In genomic region chr7:151634643-151635042, GRCh38 we compare ENCODE assay signal across 23 cellular contexts.
"Had no signal": no experiment of that assay in that cellular context is flagged by ENCODE, and none has a peak within 500 bp of the region (broad histone marks: within the 10 kb centered on the region; RNA-seq: fewer than 3 reads in every experiment).

No MANE protein-coding gene starts in this region.

- H3K27ac ChIP-seq: coronary artery, gastrocnemius medialis, heart right ventricle, parathyroid adenoma, prostate gland, tibial nerve, upper lobe of right lung, vagina had no signal

- H3K4me3 Mint-ChIP-seq: naive thymus-derived CD8-positive, alpha-beta T cell; stimulated activated memory B cell treated with anti-CD40 and anti-IgM and Interleukin-4, amounts not matched to agents 10 μg/mL and 1 μg/mL and 100 μg/mL, for 72 hours; stimulated activated naive CD8-positive, alpha-beta T cell treated with anti-CD3 and anti-CD28 coated beads, Interleukin-15, Interleukin-2, amounts not matched to agents 100 ng/mL and 50 ng/mL, for 24 hours had no signal

- H3K9me3 Mint-ChIP-seq: stimulated activated naive CD8-positive, alpha-beta T cell treated with anti-CD3 and anti-CD28 coated beads, Interleukin-15, Interleukin-2, amounts not matched to agents 100 ng/mL and 50 ng/mL, for 24 hours had no signal

- H3K36me3 Mint-ChIP-seq: naive thymus-derived CD8-positive, alpha-beta T cell had no signal

- H3K27ac Mint-ChIP-seq: stimulated activated memory B cell treated with anti-CD40 and anti-IgM and Interleukin-4, amounts not matched to agents 10 μg/mL and 1 μg/mL and 100 μg/mL, for 72 hours; stimulated activated naive CD8-positive, alpha-beta T cell treated with anti-CD3 and anti-CD28 coated beads, Interleukin-15, Interleukin-2, amounts not matched to agents 100 ng/mL and 50 ng/mL, for 24 hours had no signal

- ATAC-seq: esophagus mucosa; gastrocnemius medialis; heart right ventricle; mucosa of descending colon; naive thymus-derived CD8-positive, alpha-beta T cell; sciatic nerve; stimulated activated memory B cell treated with anti-CD40 and anti-IgM and Interleukin-4, amounts not matched to agents 10 μg/mL and 1 μg/mL and 100 μg/mL, for 72 hours; upper lobe of right lung had no signal

- H3K4me3 ChIP-seq: coronary artery, gastrocnemius medialis, heart right ventricle, mucosa of descending colon, prostate gland, spleen, tibial nerve, upper lobe of right lung, vagina had no signal

- H3K27me3 ChIP-seq: gastrocnemius medialis, heart right ventricle, spleen, tibial nerve, upper lobe of right lung, vagina had no signal

- H3K9me3 ChIP-seq: gastrocnemius medialis, mucosa of descending colon, prostate gland, upper lobe of right lung, vagina had no signal

- H3K27me3 Mint-ChIP-seq: naive thymus-derived CD8-positive, alpha-beta T cell; stimulated activated memory B cell treated with anti-CD40 and anti-IgM and Interleukin-4, amounts not matched to agents 10 μg/mL and 1 μg/mL and 100 μg/mL, for 72 hours; stimulated activated naive CD8-positive, alpha-beta T cell treated with anti-CD3 and anti-CD28 coated beads, Interleukin-15, Interleukin-2, amounts not matched to agents 100 ng/mL and 50 ng/mL, for 24 hours had no signal

- H3K36me3 ChIP-seq: gastrocnemius medialis, heart right ventricle, prostate gland, spleen, tibial nerve, upper lobe of right lung, vagina had no signal

- DNase-seq: effector CD4-positive, alpha-beta T cell; gastrocnemius medialis; heart right ventricle; hypothalamus; kidney glomerular epithelial cell; mucosa of descending colon; naive thymus-derived CD8-positive, alpha-beta T cell; occipital lobe; retina; spleen; stimulated activated CD4-positive, alpha-beta T cell treated with anti-CD3 and anti-CD28 coated beads, Interleukin-15, amount 100 ng/mL, for 24 hours; stimulated activated CD4-positive, alpha-beta T cell treated with anti-CD3 and anti-CD28 coated beads, Interleukin-1b, Interleukin-23, amount 100 ng/mL, for 48 hours; stimulated activated CD4-positive, alpha-beta T cell treated with anti-CD3 and anti-CD28 coated beads, Interleukin-4, amount 100 ng/mL, for 24 hours; upper lobe of right lung had no signal
